Comparison of ENCODE assay signal across 1 cellular context in genomic region chr2:105373344-105373781, GRCh38.
TF ChIP-seq lines count a peak whose summit lies in the region.

No MANE protein-coding gene starts in this region.

TF ChIP-seq in HepG2, 621 proteins besides CTCF, POLR2A, EP300 and RAD21 (continued from another document):
- TF ChIP-seq THAP9 (CRISPR knock-in tag; IDR thresholded peaks at IDR 0.05; ENCODE audit: borderline replicate concordance) = no peak
- TF ChIP-seq STAT6 (CRISPR knock-in tag; IDR thresholded peaks at IDR 0.05; ENCODE audit: borderline replicate concordance) = no peak
- TF ChIP-seq ZNF800 (CRISPR knock-in tag; IDR thresholded peaks at IDR 0.05) = no peak
- no peak for TF ChIP-seq ZUFSP (CRISPR knock-in tag; IDR thresholded peaks at IDR 0.05; ENCODE audit: borderline replicate concordance)
- no peak for TF ChIP-seq FOXA1 (IDR thresholded peaks at IDR 0.05)
- TF ChIP-seq FOXA1 (CRISPR knock-in tag; IDR thresholded peaks at IDR 0.05) = peak; percentile 62
- TF ChIP-seq ZNF224 (CRISPR knock-in tag; IDR thresholded peaks at IDR 0.05) = no peak
- no peak for TF ChIP-seq ZNF3 (CRISPR knock-in tag; IDR thresholded peaks at IDR 0.05)
- no peak for TF ChIP-seq ETV6 (CRISPR knock-in tag; conservative IDR thresholded peaks at IDR 0.05)
- no peak for TF ChIP-seq ATF3 (CRISPR knock-in tag; IDR thresholded peaks at IDR 0.05)
- no peak for TF ChIP-seq TOE1 (CRISPR knock-in tag; IDR thresholded peaks at IDR 0.05)
- no peak for TF ChIP-seq AKNA (CRISPR knock-in tag; IDR thresholded peaks at IDR 0.05; ENCODE audit: borderline replicate concordance)
- no peak for TF ChIP-seq PAWR (CRISPR knock-in tag; IDR thresholded peaks at IDR 0.05; ENCODE audit: borderline replicate concordance)
- TF ChIP-seq SALL1 (CRISPR knock-in tag; IDR thresholded peaks at IDR 0.05) = peak; percentile 22; the same call in 1 of the 2 replicates
- TF ChIP-seq ZNF20 (CRISPR knock-in tag; IDR thresholded peaks at IDR 0.05) = no peak
- no peak for TF ChIP-seq DNMT1 (CRISPR knock-in tag; IDR thresholded peaks at IDR 0.05)
- TF ChIP-seq RARA (CRISPR knock-in tag; IDR thresholded peaks at IDR 0.05) = peak; percentile 84
- TF ChIP-seq ZNF207 (IDR thresholded peaks at IDR 0.05; ENCODE audit: borderline replicate concordance) = no peak
- TF ChIP-seq SP5 (CRISPR knock-in tag; IDR thresholded peaks at IDR 0.05; ENCODE audit: borderline replicate concordance, low read depth) = no peak
- no peak for TF ChIP-seq SKIL (CRISPR knock-in tag; IDR thresholded peaks at IDR 0.05; ENCODE audit: borderline replicate concordance)
- TF ChIP-seq CREBL2 (CRISPR knock-in tag; IDR thresholded peaks at IDR 0.05; ENCODE audit: borderline replicate concordance) = no peak
- peak; percentile 49; the same call in 1 of the 2 replicates for TF ChIP-seq MAX (IDR thresholded peaks at IDR 0.05)
- TF ChIP-seq SMAD3 (CRISPR knock-in tag; IDR thresholded peaks at IDR 0.05) = no peak
